Comparison of ENCODE assay signal across 1 cellular context in genomic region chr14:95515523-95516517, GRCh38.
TF ChIP-seq lines count a peak whose summit lies in the region.

No MANE protein-coding gene starts in this region.

TF ChIP-seq in H1, 55 proteins besides CTCF, POLR2A, EP300 and RAD21 (continued from another document):
- peak in 1 of 2 experiments; percentile 42; a peak in 1 of 4 replicates for TF ChIP-seq SIN3A (conservative IDR thresholded peaks at IDR 0.05 in 1 of 2, IDR thresholded peaks at IDR 0.05 in 1 of 2; ENCODE audit: low read depth in 1 of 2, low read length in 2 of 2)
